ENCODE assay signal across 8 cellular contexts in genomic region chrY:21370494-21370893, GRCh38.
"Had no signal": no experiment of that assay in that cellular context is flagged by ENCODE, and none has a peak within 500 bp of the region (broad histone marks: within the 10 kb centered on the region; RNA-seq: fewer than 3 reads in every experiment).

No MANE protein-coding gene starts in this region.

- FAIRE-seq: G401.6, GM12878, GM12891, GM12892, GM18507, GM19239 had no signal

- ATAC-seq: GM12878 had no signal

- H3K4me3 ChIP-seq: GM12878 had no signal

- DNase-seq: GDM1, GF-D8 had no signal
